In the genomic region with DNA sequence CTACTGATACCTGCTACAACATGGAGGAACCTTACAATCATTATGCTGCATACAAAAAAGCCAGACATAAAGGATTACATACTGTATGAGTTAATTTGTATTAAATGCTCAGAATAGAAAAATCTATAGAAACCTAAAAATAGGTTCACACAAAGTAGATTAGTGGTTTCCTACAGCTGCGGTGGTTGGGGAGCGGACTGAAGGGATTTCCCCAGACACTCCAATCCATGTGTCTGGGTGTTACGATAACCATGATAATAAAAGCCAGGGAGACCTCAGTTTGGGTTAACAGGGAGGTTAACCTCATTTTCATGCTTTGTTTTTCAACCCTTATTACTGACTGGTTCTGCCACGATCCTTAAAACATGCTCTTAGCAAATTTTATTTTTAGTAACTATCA, we compare ENCODE assay signal across 12 cellular contexts.
"Had no signal": no experiment of that assay in that cellular context is flagged by ENCODE, and none has a peak within 500 bp of the region (broad histone marks: within the 10 kb centered on the region; RNA-seq: fewer than 3 reads in every experiment).

No MANE protein-coding gene starts in this region.

- H3K27me3 ChIP-seq: gastroesophageal sphincter, pancreas had no signal

- H2AFZ ChIP-seq: hepatocyte had no signal

- H3K79me2 ChIP-seq: hepatocyte had no signal

- H3K4me2 ChIP-seq: hepatocyte had no signal

- DNase-seq: activated CD4-positive, alpha-beta memory T cell treated with anti-CD3 and anti-CD28 coated beads for 36 hours; activated CD8-positive, alpha-beta memory T cell treated with anti-CD3 and anti-CD28 coated beads, Interleukin-2, amount 50 U/mL, for 48 hours; activated naive CD4-positive, alpha-beta T cell; caudate nucleus; effector memory CD4-positive, alpha-beta T cell; kidney glomerular epithelial cell; pancreas; stimulated activated CD4-positive, alpha-beta T cell treated with anti-CD3 and anti-CD28 coated beads, Interleukin-4, amount 100 ng/mL, for 4 hours; transverse colon had no signal

- ATAC-seq: activated CD4-positive, CD25-positive, alpha-beta regulatory T cell treated with anti-CD3 and anti-CD28 coated beads, Interleukin-2, amount 50 U/mL, for 24 hours; gastroesophageal sphincter; pancreas had no signal

- H3K36me3 ChIP-seq: gastroesophageal sphincter, pancreas, transverse colon had no signal

- FAIRE-seq: pancreas had no signal

- H3K27ac ChIP-seq: hepatocyte, pancreas had no signal

- H3K4me3 ChIP-seq: gastroesophageal sphincter, hepatocyte, pancreas, transverse colon had no signal

- H3K9me3 ChIP-seq: gastroesophageal sphincter, pancreas, transverse colon had no signal
